Comparison of ENCODE assay signal across 8 cellular contexts in the genomic region with DNA sequence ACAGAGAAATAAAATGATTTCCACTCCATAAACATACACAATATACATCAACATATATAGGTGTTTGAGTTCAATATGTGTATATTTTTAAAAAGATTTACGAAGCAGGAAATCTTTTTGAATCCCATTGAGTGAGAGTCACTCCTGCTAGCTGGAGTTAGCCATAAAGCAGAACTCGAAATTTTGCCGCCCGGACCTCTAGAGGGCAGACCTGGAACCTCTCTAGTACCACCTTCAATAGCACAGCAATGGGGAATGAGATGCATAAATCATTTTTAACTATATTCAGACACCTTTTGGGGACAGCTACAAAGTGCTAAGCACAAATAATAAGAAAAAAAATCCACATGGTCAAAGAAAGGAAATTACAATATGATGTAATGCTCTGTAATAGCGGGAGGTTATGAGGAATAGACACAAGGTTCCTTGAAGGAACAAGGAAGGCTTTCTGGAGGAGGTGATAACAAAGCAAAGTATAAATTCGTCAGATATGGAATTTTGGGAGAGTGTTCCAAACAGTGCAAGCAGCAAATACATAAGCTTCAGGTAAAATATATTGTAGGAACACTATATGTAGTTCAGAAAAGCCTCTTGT.
A peak's percentile ranks its signal among the peaks of the same experiment; 100 is the strongest.
DNase-seq lines count a peak whose midpoint lies in the region; ATAC-seq and TF ChIP-seq lines count a peak whose summit lies in the region.

No MANE protein-coding gene starts in this region.

- H3K9me3 Mint-ChIP-seq in nephron progenitor cell: no peaks in the 10 kb centered on the region

- TF ChIP-seq CTCF in AG09309 (IDR thresholded peaks at IDR 0.05; ENCODE audit: control insufficient read depth, insufficient read depth, low read depth, low read length, missing control alignments) (peak; percentile 70), nephron progenitor cell (IDR thresholded peaks at IDR 0.05) (peak; percentile 63)

- no peak for TF ChIP-seq POLR2A in GM18505 (IDR thresholded peaks at IDR 0.05; ENCODE audit: borderline replicate concordance, extremely low read depth, insufficient read depth, insufficient read length)

- H3K4me3 Mint-ChIP-seq in nephron progenitor cell: no peak overlapping the region

- no peak for DNase-seq in AG09309 (ENCODE audit: low read depth)
- DNase-seq in NCI-H510A treated with DMSO at 0.1 percent for 48 hours (lab: John Stamatoyannopoulos, UW): peak; percentile 18
- peak; percentile 32 to 65 for DNase-seq in dermis microvascular lymphatic vessel endothelial cell (ENCODE audit: low read depth in 2 of 2)
- peak; percentile 51 for DNase-seq in nephron progenitor cell
- no peak for DNase-seq in activated CD4-positive, alpha-beta T cell treated with anti-CD3 and anti-CD28 coated beads for 1 hour
- DNase-seq in activated effector memory CD4-positive, alpha-beta T cell treated with anti-CD3 and anti-CD28 coated beads, Interleukin-2, amount 50 U/mL, for 16 hours: no peak

- H3K27me3 Mint-ChIP-seq in nephron progenitor cell (ENCODE audit: low read depth, poor library complexity): no peaks in the 10 kb centered on the region

- ATAC-seq in GM18505 (IDR thresholded peaks at IDR 0.05; ENCODE audit: unreplicated experiment) (peak; percentile 93), HG02970 (IDR thresholded peaks at IDR 0.05; ENCODE audit: low FRiP score, unreplicated experiment) (peak; percentile 76)

- H3K27ac Mint-ChIP-seq in nephron progenitor cell: no peak overlapping the region

- no peaks in the 10 kb centered on the region for H3K4me1 Mint-ChIP-seq in nephron progenitor cell

- H3K36me3 Mint-ChIP-seq in nephron progenitor cell (ENCODE audit: low read depth): no peaks in the 10 kb centered on the region

- no peak overlapping the region for H3K4me3 ChIP-seq in AG09309 (ENCODE audit: control insufficient read depth, low read depth, low read length)

Comparison
In these comparisons a context has a peak if more than half of its experiments do, and no peak if none do; other contexts are left out.
1. DNase-seq: peak in NCI-H510A treated with DMSO at 0.1 percent for 48 hours (single experiment), dermis microvascular lymphatic vessel endothelial cell (2 of 2) and nephron progenitor cell (single experiment); none in AG09309 (single experiment), activated CD4-positive, alpha-beta T cell treated with anti-CD3 and anti-CD28 coated beads for 1 hour (single experiment) and activated effector memory CD4-positive, alpha-beta T cell treated with anti-CD3 and anti-CD28 coated beads, Interleukin-2, amount 50 U/mL, for 16 hours (single experiment).